ENCODE assay signal across 8 cellular contexts in genomic region chr14:59360923-59361794, GRCh38.
DNase-seq lines count a peak whose midpoint lies in the region; ATAC-seq and TF ChIP-seq lines count a peak whose summit lies in the region.

No MANE protein-coding gene starts in this region.

- H3K4me1 ChIP-seq in upper lobe of right lung: peaks cover 48% of the 10 kb centered on the region

- DNase-seq in EH (ENCODE audit: low read depth) (peak; percentile 47), NCI-H2029 (lab: John Stamatoyannopoulos, UW) (peak; percentile 99), UCSD-AML1 (lab: John Stamatoyannopoulos, UW; ENCODE audit: unreplicated experiment) (peak; percentile 47), islet precursor cell (peak; percentile 86), upper lobe of right lung (peak; percentile 79), NCI-H82 (lab: John Stamatoyannopoulos, UW) (no peak)
- DNase-seq in activated CD4-positive, alpha-beta T cell treated with anti-CD3 and anti-CD28 coated beads, Interleukin-2, amount 50 U/mL, for 1 hour: no peak

- TF ChIP-seq CTCF in upper lobe of right lung (IDR thresholded peaks at IDR 0.05): no peak

- no peaks in the 10 kb centered on the region for H3K27me3 ChIP-seq in upper lobe of right lung

- no peaks in the 10 kb centered on the region for H3K9me3 ChIP-seq in upper lobe of right lung

- no peak overlapping the region for H3K4me3 ChIP-seq in upper lobe of right lung

- intact Hi-C loops in upper lobe of right lung (cut with DNase I): no loop called here

- peak; percentile 90 for ATAC-seq in upper lobe of right lung
- ATAC-seq in GM19023 (IDR thresholded peaks at IDR 0.05; ENCODE audit: unreplicated experiment): no peak

- peak overlapping the region; percentile 53 for H3K27ac ChIP-seq in upper lobe of right lung

- peaks cover 18% of the 10 kb centered on the region for H3K36me3 ChIP-seq in upper lobe of right lung

Comparison
In these comparisons a context has a peak if more than half of its experiments do, and no peak if none do; other contexts are left out.
1. DNase-seq: peak in EH (single experiment), NCI-H2029 (single experiment), UCSD-AML1 (single experiment), islet precursor cell (single experiment) and upper lobe of right lung (single experiment); none in NCI-H82 (single experiment) and activated CD4-positive, alpha-beta T cell treated with anti-CD3 and anti-CD28 coated beads, Interleukin-2, amount 50 U/mL, for 1 hour (single experiment).